Comparison of ENCODE assay signal across 8 cellular contexts in genomic region chr2:161245237-161245505, GRCh38.
A peak's percentile ranks its signal among the peaks of the same experiment; 100 is the strongest.
DNase-seq lines count a peak whose midpoint lies in the region; ATAC-seq and TF ChIP-seq lines count a peak whose summit lies in the region.

No MANE protein-coding gene starts in this region.

- H3K27me3 ChIP-seq in CD4-positive, alpha-beta T cell (ENCODE audit: control insufficient read depth, insufficient read depth, low read length) = no peaks in the 10 kb centered on the region
- H3K27me3 ChIP-seq in HUES6 (ENCODE audit: control insufficient read depth, insufficient read depth, low read length) = peaks cover 16% of the 10 kb centered on the region; the same call in 1 of the 2 replicates
- no peaks in the 10 kb centered on the region for H3K27me3 ChIP-seq in breast epithelium
- no peaks in the 10 kb centered on the region; the same call in 1 of the 2 replicates for H3K27me3 ChIP-seq in MG63

- H3K9ac ChIP-seq in HUES6 (ENCODE audit: low read length) = peak overlapping the region; percentile 67

- no peaks in the 10 kb centered on the region for H3K36me3 ChIP-seq in HUES6 (ENCODE audit: control insufficient read depth, insufficient read depth, low read length)
- no peaks in the 10 kb centered on the region for H3K36me3 ChIP-seq in breast epithelium
- no peaks in the 10 kb centered on the region for H3K36me3 ChIP-seq in MG63

- TF ChIP-seq POLR2A in breast epithelium (IDR thresholded peaks at IDR 0.05) = no peak

- H3K27ac Mint-ChIP-seq in CD4-positive, alpha-beta T cell = peak overlapping the region; percentile 84
- peak overlapping the region; percentile 99 for H3K27ac Mint-ChIP-seq in mesothelial cell of epicardium

- ATAC-seq in CD4-positive, alpha-beta T cell (ENCODE audit: poor library complexity) = no peak
- no peak for ATAC-seq in GM21447 (IDR thresholded peaks at IDR 0.05; ENCODE audit: unreplicated experiment)

- no peak for DNase-seq in CD4-positive, alpha-beta T cell
- DNase-seq in breast epithelium (ENCODE audit: low spot score in 2 of 2) = no peak
- DNase-seq in mesothelial cell of epicardium (ENCODE audit: low spot score in 2 of 2, unreplicated experiment in 2 of 2) = no peak
- no peak for DNase-seq in NOMO-1 (lab: John Stamatoyannopoulos, UW; ENCODE audit: unreplicated experiment in 2 of 2)
- DNase-seq in MG63 = no peak
- DNase-seq in inferior parietal cortex (ENCODE audit: extremely low spot score) = no peak

- H3K4me1 ChIP-seq in HUES6 (ENCODE audit: control insufficient read depth, insufficient read depth, low read length) = peaks cover 29% of the 10 kb centered on the region
- H3K4me1 ChIP-seq in breast epithelium = no peaks in the 10 kb centered on the region

- H3K36me3 Mint-ChIP-seq in CD4-positive, alpha-beta T cell (ENCODE audit: low read depth) = peaks cover 16% of the 10 kb centered on the region
- no peaks in the 10 kb centered on the region for H3K36me3 Mint-ChIP-seq in mesothelial cell of epicardium

- POLR2A ChIA-PET in CD4-positive, alpha-beta T cell (lab: Charles Lee) = interaction anchor here (0.6 to 1.8 kb wide), 6 partner anchors 8 to 84 kb away, joined by 3 to 9 read pairs (median 4); no protein-coding TSS in a partner anchor

- peaks cover 78% of the 10 kb centered on the region for H3K4me1 Mint-ChIP-seq in CD4-positive, alpha-beta T cell (ENCODE audit: low read depth)
- H3K4me1 Mint-ChIP-seq in mesothelial cell of epicardium = peaks cover 44% of the 10 kb centered on the region

- intact Hi-C loops in CD4-positive, alpha-beta T cell (cut with DNase I, micrococcal nuclease) = loop anchor here (2.0 to 10.0 kb wide), 3 partner anchors 22 to 840 kb away; no protein-coding TSS in a partner anchor
- intact Hi-C loops in breast epithelium (cut with DNase I; ENCODE audit: low total_unique reads) = no loop called here

- H3K4me3 ChIP-seq in HUES6 (ENCODE audit: low read depth, low read length) = peak overlapping the region; percentile 52
- peak overlapping the region in 2 of 3 donors; percentile 47 to 63 for H3K4me3 ChIP-seq in breast epithelium
- H3K4me3 ChIP-seq in MG63 = no peak overlapping the region

- no peaks in the 10 kb centered on the region for H3K9me3 ChIP-seq in CD4-positive, alpha-beta T cell (ENCODE audit: control insufficient read depth, low read length)
- H3K9me3 ChIP-seq in HUES6 (ENCODE audit: control insufficient read depth, insufficient read depth, low read depth, low read length) = no peaks in the 10 kb centered on the region
- no peaks in the 10 kb centered on the region for H3K9me3 ChIP-seq in breast epithelium
- H3K9me3 ChIP-seq in MG63 = no peaks in the 10 kb centered on the region

- CTCF ChIA-PET in CD4-positive, alpha-beta T cell (lab: Charles Lee) = no interaction called here

- no peaks in the 10 kb centered on the region for H3K9me3 Mint-ChIP-seq in CD4-positive, alpha-beta T cell
- no peaks in the 10 kb centered on the region for H3K9me3 Mint-ChIP-seq in mesothelial cell of epicardium

- no peaks in the 10 kb centered on the region for H3K27me3 Mint-ChIP-seq in CD4-positive, alpha-beta T cell
- H3K27me3 Mint-ChIP-seq in mesothelial cell of epicardium (ENCODE audit: low read depth) = no peaks in the 10 kb centered on the region

- peak overlapping the region; percentile 18 for H3K27ac ChIP-seq in CD4-positive, alpha-beta T cell (ENCODE audit: low read depth, low read length)
- H3K27ac ChIP-seq in HUES6 (ENCODE audit: low read depth, low read length) (no peak overlapping the region), breast epithelium (peak overlapping the region; percentile 80 to 92)

- H3K4me3 Mint-ChIP-seq in CD4-positive, alpha-beta T cell = peak overlapping the region; percentile 95
- peak overlapping the region; percentile 80 for H3K4me3 Mint-ChIP-seq in mesothelial cell of epicardium

- no peak for TF ChIP-seq CTCF in CD4-positive, alpha-beta T cell (IDR thresholded peaks at IDR 0.05)
- no peak for TF ChIP-seq CTCF in breast epithelium (IDR thresholded peaks at IDR 0.05)
- TF ChIP-seq CTCF in mesothelial cell of epicardium (IDR thresholded peaks at IDR 0.05; ENCODE audit: unreplicated experiment) = no peak
